1 cellular context compared by ENCODE assay signal in genomic region chr2:9756692-9757250, GRCh38.
TF ChIP-seq lines count a peak whose summit lies in the region.

No MANE protein-coding gene starts in this region.

TF ChIP-seq in H1, 55 proteins besides CTCF, POLR2A, EP300 and RAD21 (continued from another document):
- TF ChIP-seq, protein P1, sequence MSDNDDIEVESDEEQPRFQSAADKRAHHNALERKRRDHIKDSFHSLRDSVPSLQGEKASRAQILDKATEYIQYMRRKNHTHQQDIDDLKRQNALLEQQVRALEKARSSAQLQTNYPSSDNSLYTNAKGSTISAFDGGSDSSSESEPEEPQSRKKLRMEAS (IDR thresholded peaks at IDR 0.05): no peak
- TF ChIP-seq JUN (IDR thresholded peaks at IDR 0.05; ENCODE audit: low read depth, low read length) (no peak), KDM5A (IDR thresholded peaks at IDR 0.05; ENCODE audit: low read length) (no peak), SAP30 (IDR thresholded peaks at IDR 0.05; ENCODE audit: insufficient read depth, insufficient replicate concordance, low read length) (no peak), FOSL1 (IDR thresholded peaks at IDR 0.05; ENCODE audit: insufficient read depth, low read depth, low read length) (no peak), KDM4A (IDR thresholded peaks at IDR 0.05; ENCODE audit: low read depth, low read length, severe bottlenecking) (no peak), SRF (IDR thresholded peaks at IDR 0.05; ENCODE audit: low read depth, low read length) (no peak), YY1 (IDR thresholded peaks at IDR 0.05; ENCODE audit: low read depth, low read length) (no peak), GABPA (IDR thresholded peaks at IDR 0.05; ENCODE audit: borderline replicate concordance, insufficient read depth, low read length) (no peak), BACH1 (IDR thresholded peaks at IDR 0.05; ENCODE audit: low read length) (no peak), JUND (IDR thresholded peaks at IDR 0.05; ENCODE audit: low read length) (no peak), CBX8 (IDR thresholded peaks at IDR 0.05; ENCODE audit: borderline replicate concordance, low read depth, low read length) (no peak), BCL11A (IDR thresholded peaks at IDR 0.05; ENCODE audit: low read depth in 2 of 2, low read length in 2 of 2) (no peak)
